Comparison of ENCODE assay signal across 1 cellular context in genomic region chr14:95233702-95234241, GRCh38.
TF ChIP-seq lines count a peak whose summit lies in the region.

No MANE protein-coding gene starts in this region.

TF ChIP-seq in GM12878, 131 proteins besides CTCF, POLR2A, EP300 and RAD21 (continued from another document):
- no peak for TF ChIP-seq CUX1 (IDR thresholded peaks at IDR 0.05; ENCODE audit: insufficient replicate concordance, low read depth, low read length)
- TF ChIP-seq HSF1 (IDR thresholded peaks at IDR 0.05; ENCODE audit: low read depth, low read length), result no peak
- no peak for TF ChIP-seq SUPT20H (IDR thresholded peaks at IDR 0.05; ENCODE audit: borderline replicate concordance, control insufficient read depth, low read depth, low read length)
- no peak for TF ChIP-seq ZNF207 (IDR thresholded peaks at IDR 0.05; ENCODE audit: borderline replicate concordance)
- TF ChIP-seq ZBTB40 (IDR thresholded peaks at IDR 0.05; ENCODE audit: borderline replicate concordance), result no peak
- no peak for TF ChIP-seq JUND (IDR thresholded peaks at IDR 0.05; ENCODE audit: low read depth, low read length)
- TF ChIP-seq CHD2 (IDR thresholded peaks at IDR 0.05; ENCODE audit: borderline replicate concordance, low read depth, low read length), result 0 out of 2 replicates have a peak, but pooled peaks have one; percentile 26
- TF ChIP-seq REST (IDR thresholded peaks at IDR 0.05; ENCODE audit: low read depth, low read length), result no peak
- TF ChIP-seq IKZF1 (conservative IDR thresholded peaks at IDR 0.05), result peak; percentile 62; the same call in 1 of the 2 replicates
- TF ChIP-seq BHLHE40 (IDR thresholded peaks at IDR 0.05; ENCODE audit: borderline replicate concordance in 1 of 2, low read depth in 2 of 2, low read length in 1 of 2), result peak in 1 of 2 experiments; percentile 25; a peak in 1 of 4 replicates
- no peak for TF ChIP-seq RAD51 (IDR thresholded peaks at IDR 0.05)
- no peak for TF ChIP-seq TAF1 (IDR thresholded peaks at IDR 0.05; ENCODE audit: borderline replicate concordance, low read depth, low read length)
- TF ChIP-seq BCL11A (IDR thresholded peaks at IDR 0.05; ENCODE audit: low read depth, low read length), result peak; percentile 72
- TF ChIP-seq ELK1 (IDR thresholded peaks at IDR 0.05; ENCODE audit: low read depth, low read length), result no peak
- 0 out of 2 replicates have a peak, but pooled peaks have one; percentile 19 for TF ChIP-seq CREB1 (IDR thresholded peaks at IDR 0.05; ENCODE audit: low read depth)
- no peak for TF ChIP-seq EGR1 (IDR thresholded peaks at IDR 0.05; ENCODE audit: borderline replicate concordance in 1 of 2, low read depth in 2 of 2, low read length in 2 of 2)
- no peak for TF ChIP-seq NRF1 (conservative IDR thresholded peaks at IDR 0.05; ENCODE audit: low read depth, low read length)
- no peak for TF ChIP-seq CHD1 (IDR thresholded peaks at IDR 0.05; ENCODE audit: low read depth, low read length)
- no peak for TF ChIP-seq SRF (IDR thresholded peaks at IDR 0.05; ENCODE audit: low read depth in 2 of 2, low read length in 2 of 2)
- TF ChIP-seq WRNIP1 (IDR thresholded peaks at IDR 0.05; ENCODE audit: borderline replicate concordance, low read depth, low read length), result no peak
- 0 out of 3 replicates have a peak, but pooled peaks have one; percentile 12 for TF ChIP-seq POU2F2 (IDR thresholded peaks at IDR 0.05; ENCODE audit: borderline replicate concordance, low read depth, low read length)
- no peak for TF ChIP-seq PAX8 (IDR thresholded peaks at IDR 0.05)
- no peak for TF ChIP-seq BACH1 (IDR thresholded peaks at IDR 0.05; ENCODE audit: borderline replicate concordance)
- no peak for TF ChIP-seq ZZZ3 (IDR thresholded peaks at IDR 0.05; ENCODE audit: control insufficient read depth, insufficient read length, low read depth)
- TF ChIP-seq CREM (IDR thresholded peaks at IDR 0.05; ENCODE audit: low read depth), result 0 out of 2 replicates have a peak, but pooled peaks have one; percentile 34
- TF ChIP-seq RUNX3 (IDR thresholded peaks at IDR 0.05; ENCODE audit: low read length), result peak; percentile 83
- TF ChIP-seq MLLT1 (IDR thresholded peaks at IDR 0.05), result 0 out of 2 replicates have a peak, but pooled peaks have one; percentile 31
- TF ChIP-seq HDAC2 (IDR thresholded peaks at IDR 0.05), result no peak
